In the genomic region with DNA sequence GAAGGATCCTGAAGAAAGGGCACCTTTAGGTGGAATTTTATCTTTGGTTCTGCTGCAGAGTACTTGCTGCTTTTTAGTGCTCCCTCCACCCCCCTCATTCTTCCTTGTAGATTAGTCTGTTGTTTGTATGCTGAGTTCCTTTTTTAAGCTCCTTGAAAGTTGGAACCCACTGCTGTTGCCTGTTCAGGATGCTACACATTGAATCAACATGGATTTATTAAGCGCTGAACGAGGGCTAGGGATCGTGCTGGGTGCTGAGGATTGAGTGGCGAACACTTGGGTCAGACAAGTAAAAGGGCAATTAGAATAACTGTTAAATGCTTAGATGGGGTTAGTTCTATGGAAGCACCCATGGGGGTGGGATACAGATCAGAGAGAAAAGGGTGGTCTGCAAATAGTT, we compare ENCODE assay signal across 8 cellular contexts. TPM values are rescaled to one million over a fixed set of nuclear protein-coding genes. Genes with fewer than 3 reads are reported as not detected.
DNase-seq lines count a peak whose midpoint lies in the region; ATAC-seq, FAIRE-seq and TF ChIP-seq lines count a peak whose summit lies in the region.

No MANE protein-coding gene starts in this region.

- TF ChIP-seq CTCF in PC-3 (conservative IDR thresholded peaks at IDR 0.05; ENCODE audit: low read depth, low read length) (no peak), epithelial cell of esophagus (IDR thresholded peaks at IDR 0.05; ENCODE audit: insufficient read depth, low read depth, low read length, missing control alignments) (no peak), pancreas (IDR thresholded peaks at IDR 0.05) (no peak)

- ATAC-seq in PC-3, result no peak
- ATAC-seq in pancreas, result no peak
- ATAC-seq in HG03521 (IDR thresholded peaks at IDR 0.05; ENCODE audit: unreplicated experiment), result no peak
- ATAC-seq in HG03139 (IDR thresholded peaks at IDR 0.05; ENCODE audit: unreplicated experiment), result no peak

- BruUV-seq in PC-3 (replicated peaks; lab: Mats Ljungman, UMichigan), result TSS peak; percentile 84

- H4K20me1 ChIP-seq in PC-3 (ENCODE audit: low read length), result no peaks in the 10 kb centered on the region

- FAIRE-seq in pancreas (lab: Jason Lieb, UNC), result no peak

- POLR2A ChIA-PET in PC-3 (lab: Charles Lee; ENCODE audit: unreplicated experiment), result interaction anchor here (0.6 kb wide), 1 partner anchor 24 kb away, joined by 3 read pairs; no protein-coding TSS in a partner anchor

- H3K4me3 ChIP-seq in PC-3 (ENCODE audit: low read length), result peak overlapping the region; percentile 88
- H3K4me3 ChIP-seq in epithelial cell of esophagus (ENCODE audit: low read length), result peak overlapping the region; percentile 55
- H3K4me3 ChIP-seq in pancreas, result peak overlapping the region; percentile 24 to 56 (median 55)

- H3K27ac ChIP-seq in PC-3 (ENCODE audit: low read length) (peak overlapping the region; percentile 77), pancreas (peak overlapping the region in 3 of 4 donors; percentile 75 to 96 (median 92))

- intact Hi-C loops in PC-3 (cut with micrococcal nuclease), result loop anchor here (1.0 to 5.0 kb wide), 3 partner anchors 20 to 228 kb away; a partner anchor contains a TSS
- intact Hi-C loops in pancreas (cut with DNase I), result no loop called here

- H3K27me3 ChIP-seq in PC-3 (ENCODE audit: low read length) (no peaks in the 10 kb centered on the region), pancreas (no peaks in the 10 kb centered on the region)

- WGBS in pancreas, 2 donors, result 89 to 91% methylated on average over 4 of the region's 4 CpGs

- peaks cover 8% of the 10 kb centered on the region for H3K79me2 ChIP-seq in PC-3 (ENCODE audit: low read length)

- peak overlapping the region; percentile 99 for H2AFZ ChIP-seq in PC-3 (ENCODE audit: low read length)

- no peaks in the 10 kb centered on the region for H3K36me3 ChIP-seq in PC-3 (ENCODE audit: low read depth, low read length)
- H3K36me3 ChIP-seq in pancreas, result no peaks in the 10 kb centered on the region

- H3K4me2 ChIP-seq in PC-3 (ENCODE audit: low read length), result peak overlapping the region; percentile 99

- H3F3A ChIP-seq in PC-3 (ENCODE audit: low read length, unreplicated experiment), result no peaks in the 10 kb centered on the region

- CTCF ChIA-PET in PC-3 (lab: Charles Lee), result no interaction called here

- peak; percentile 79 for DNase-seq in DMS53 (lab: John Stamatoyannopoulos, UW)
- no peak for DNase-seq in PC-3
- no peak for DNase-seq in epithelial cell of esophagus (ENCODE audit: low read depth)
- no peak for DNase-seq in pancreas
- no peak for DNase-seq in SKM-1 (lab: John Stamatoyannopoulos, UW; ENCODE audit: unreplicated experiment)
- no peak for DNase-seq in GM19240 (ENCODE audit: insufficient read length, low spot score)

- H3K9me3 ChIP-seq in PC-3 (ENCODE audit: low read length) (no peaks in the 10 kb centered on the region), pancreas (no peaks in the 10 kb centered on the region)

- H3K4me1 ChIP-seq in PC-3 (ENCODE audit: insufficient read depth, low read length), result peaks cover 41% of the 10 kb centered on the region
- peaks cover 0 to 13% (median 5%) of the 10 kb centered on the region in 3 donors for H3K4me1 ChIP-seq in pancreas

- H3K9me2 ChIP-seq in PC-3 (replicated peaks; ENCODE audit: low read length), result no peaks in the 10 kb centered on the region

- peak overlapping the region; percentile 78 for H3K9ac ChIP-seq in PC-3 (ENCODE audit: low read length)

RNA-seq across cellular contexts. Expression of a gene that starts 0.9 kb away (rescaled TPM):
- 2.1 and 3.9 TPM in 2 replicates for total RNA-seq in PC-3 (2014; rRNA removed)
- 1 to 10 TPM; 3.5 to 6.1 (median 4.8) TPM for total RNA-seq in pancreas
- 1 to 10 TPM; 4.7 to 8.4 TPM for polyA plus RNA-seq in pancreas
